In the genomic region with DNA sequence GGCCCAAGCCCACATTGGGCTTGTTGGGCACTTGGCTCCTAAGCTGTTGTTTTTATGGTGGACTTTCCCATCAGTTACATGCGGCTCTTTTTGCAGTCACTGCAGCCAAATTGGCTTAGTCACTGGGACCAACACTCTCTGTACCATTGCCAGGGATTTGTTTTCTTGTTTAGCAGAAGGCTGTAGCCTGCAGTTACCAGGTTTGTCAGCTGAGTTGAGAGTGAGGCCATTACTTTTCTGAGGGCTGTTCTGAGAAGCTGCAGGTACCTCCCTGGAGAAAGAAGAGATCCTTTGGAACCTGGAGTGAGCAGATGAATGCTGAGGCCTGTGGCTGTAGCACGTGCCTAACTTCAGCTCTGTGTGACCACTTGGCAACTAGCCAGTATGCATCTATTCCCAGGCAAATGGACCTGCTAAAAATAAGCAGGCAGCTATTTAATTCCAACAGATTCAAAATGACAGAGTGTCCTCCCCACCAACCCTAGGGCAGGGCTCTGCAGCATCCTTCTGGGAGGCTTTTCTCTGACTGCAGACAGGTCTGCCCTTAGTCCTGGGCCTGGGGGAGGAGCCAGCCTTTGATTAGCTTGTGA, we compare ENCODE assay signal across 9 cellular contexts. TPM values are rescaled to one million over a fixed set of nuclear protein-coding genes. Genes with fewer than 3 reads are reported as not detected.
DNase-seq lines count a peak whose midpoint lies in the region; ATAC-seq and TF ChIP-seq lines count a peak whose summit lies in the region.
"Had no signal": no experiment of that assay in that cellular context is flagged by ENCODE, and none has a peak within 500 bp of the region (broad histone marks: within the 10 kb centered on the region; RNA-seq: fewer than 3 reads in every experiment).

No MANE protein-coding gene starts in this region.

- H3K36me3 ChIP-seq in breast epithelium, result no peaks in the 10 kb centered on the region

- TF ChIP-seq CTCF in activated CD8-positive, alpha-beta T cell treated with anti-CD3 and anti-CD28 coated beads for 36 hours (IDR thresholded peaks at IDR 0.05), result no peak
- TF ChIP-seq CTCF in breast epithelium (IDR thresholded peaks at IDR 0.05), result no peak

- H3K27me3 Mint-ChIP-seq in activated CD8-positive, alpha-beta T cell treated with anti-CD3 and anti-CD28 coated beads, Interleukin-2, amount 10 ng/mL, durations not matched to agents 7 days and 5 days (ENCODE audit: low read depth), result no peaks in the 10 kb centered on the region
- no peaks in the 10 kb centered on the region for H3K27me3 Mint-ChIP-seq in activated CD8-positive, alpha-beta T cell treated with anti-CD3 and anti-CD28 coated beads for 36 hours
- no peaks in the 10 kb centered on the region for H3K27me3 Mint-ChIP-seq in activated CD4-positive, alpha-beta T cell treated with anti-CD3 and anti-CD28 coated beads for 36 hours

- peak overlapping the region; percentile 78 to 91 for H3K27ac ChIP-seq in breast epithelium

- intact Hi-C loops in activated CD8-positive, alpha-beta T cell treated with anti-CD3 and anti-CD28 coated beads for 36 hours (cut with micrococcal nuclease), result no loop called here
- intact Hi-C loops in breast epithelium (cut with DNase I; ENCODE audit: low total_unique reads), result no loop called here
- intact Hi-C loops in activated CD4-positive, alpha-beta T cell treated with anti-CD3 and anti-CD28 coated beads for 36 hours (cut with DNase I, micrococcal nuclease), result no loop called here

- H3K27ac Mint-ChIP-seq in activated CD8-positive, alpha-beta T cell treated with anti-CD3 and anti-CD28 coated beads, Interleukin-2, amount 10 ng/mL, durations not matched to agents 7 days and 5 days, result peak overlapping the region; percentile 11
- no peak overlapping the region for H3K27ac Mint-ChIP-seq in activated CD8-positive, alpha-beta T cell treated with anti-CD3 and anti-CD28 coated beads for 36 hours
- no peak overlapping the region for H3K27ac Mint-ChIP-seq in activated CD4-positive, alpha-beta T cell treated with anti-CD3 and anti-CD28 coated beads for 36 hours

- no peaks in the 10 kb centered on the region for H3K9me3 Mint-ChIP-seq in activated CD8-positive, alpha-beta T cell treated with anti-CD3 and anti-CD28 coated beads, Interleukin-2, amount 10 ng/mL, durations not matched to agents 7 days and 5 days (ENCODE audit: insufficient read depth)
- H3K9me3 Mint-ChIP-seq in activated CD8-positive, alpha-beta T cell treated with anti-CD3 and anti-CD28 coated beads for 36 hours, result no peaks in the 10 kb centered on the region
- no peaks in the 10 kb centered on the region for H3K9me3 Mint-ChIP-seq in activated CD4-positive, alpha-beta T cell treated with anti-CD3 and anti-CD28 coated beads for 36 hours (ENCODE audit: low read depth)

- DNase-seq in activated CD8-positive, alpha-beta T cell treated with anti-CD3 and anti-CD28 coated beads, Interleukin-2, amount 10 ng/mL, durations not matched to agents 7 days and 5 days, result no peak
- no peak for DNase-seq in activated CD8-positive, alpha-beta T cell treated with anti-CD3 and anti-CD28 coated beads for 36 hours
- DNase-seq in breast epithelium (ENCODE audit: low spot score in 2 of 2) (no peak), left lobe of liver (ENCODE audit: low spot score) (peak; percentile 61), UCSD-AML1 (lab: John Stamatoyannopoulos, UW; ENCODE audit: unreplicated experiment) (no peak), NCI-H2107 (lab: John Stamatoyannopoulos, UW) (no peak)
- DNase-seq in activated CD4-positive, alpha-beta T cell treated with anti-CD3 and anti-CD28 coated beads for 36 hours, result no peak
- DNase-seq: NCI-H1048 had no signal

- H3K4me3 Mint-ChIP-seq in activated CD8-positive, alpha-beta T cell treated with anti-CD3 and anti-CD28 coated beads, Interleukin-2, amount 10 ng/mL, durations not matched to agents 7 days and 5 days, result no peak overlapping the region
- no peak overlapping the region for H3K4me3 Mint-ChIP-seq in activated CD8-positive, alpha-beta T cell treated with anti-CD3 and anti-CD28 coated beads for 36 hours
- H3K4me3 Mint-ChIP-seq in activated CD4-positive, alpha-beta T cell treated with anti-CD3 and anti-CD28 coated beads for 36 hours, result no peak overlapping the region

- POLR2A ChIA-PET in activated CD8-positive, alpha-beta T cell treated with anti-CD3 and anti-CD28 coated beads, Interleukin-2, amount 10 ng/mL, durations not matched to agents 7 days and 5 days (lab: Charles Lee), result interaction anchor here (1.0 kb wide), 1 partner anchor 311 kb away, joined by 4 read pairs; no protein-coding TSS in a partner anchor
- POLR2A ChIA-PET in activated CD8-positive, alpha-beta T cell treated with anti-CD3 and anti-CD28 coated beads for 36 hours (lab: Charles Lee), result interaction anchor here (0.7 to 0.9 kb wide), 3 partner anchors 8 to 13 kb away, joined by 3 read pairs; partner anchors contain the start of gene AKAP1
- POLR2A ChIA-PET in activated CD4-positive, alpha-beta T cell treated with anti-CD3 and anti-CD28 coated beads for 36 hours (lab: Charles Lee), result interaction anchor here (0.6 to 1.7 kb wide), 2 partner anchors 13 to 570 kb away, joined by 4 to 5 read pairs; partner anchors contain the start of gene AKAP1

- no peak overlapping the region for H3K4me3 ChIP-seq in breast epithelium

- peaks cover 0 to 19% of the 10 kb centered on the region in 2 donors for H3K4me1 ChIP-seq in breast epithelium

- H3K36me3 Mint-ChIP-seq in activated CD8-positive, alpha-beta T cell treated with anti-CD3 and anti-CD28 coated beads, Interleukin-2, amount 10 ng/mL, durations not matched to agents 7 days and 5 days (ENCODE audit: low read depth), result no peaks in the 10 kb centered on the region
- peaks cover 4% of the 10 kb centered on the region for H3K36me3 Mint-ChIP-seq in activated CD8-positive, alpha-beta T cell treated with anti-CD3 and anti-CD28 coated beads for 36 hours (ENCODE audit: low read depth)
- H3K36me3 Mint-ChIP-seq in activated CD4-positive, alpha-beta T cell treated with anti-CD3 and anti-CD28 coated beads for 36 hours (ENCODE audit: low read depth), result no peaks in the 10 kb centered on the region

- no peak for TF ChIP-seq POLR2A in breast epithelium (IDR thresholded peaks at IDR 0.05)

- H3K27me3 ChIP-seq in breast epithelium, result no peaks in the 10 kb centered on the region

- H3K9me3 ChIP-seq in breast epithelium, result no peaks in the 10 kb centered on the region

- ATAC-seq in activated CD8-positive, alpha-beta T cell treated with anti-CD3 and anti-CD28 coated beads, Interleukin-2, amount 10 ng/mL, durations not matched to agents 7 days and 5 days, result no peak
- ATAC-seq in activated CD8-positive, alpha-beta T cell treated with anti-CD3 and anti-CD28 coated beads for 36 hours, result no peak
- ATAC-seq in left lobe of liver, result peak; percentile 60
- no peak for ATAC-seq in activated CD4-positive, alpha-beta T cell treated with anti-CD3 and anti-CD28 coated beads for 36 hours
- ATAC-seq in HG02840 (IDR thresholded peaks at IDR 0.05; ENCODE audit: low FRiP score, unreplicated experiment), result no peak

- CTCF ChIA-PET in activated CD8-positive, alpha-beta T cell treated with anti-CD3 and anti-CD28 coated beads, Interleukin-2, amount 10 ng/mL, durations not matched to agents 7 days and 5 days (lab: Charles Lee), result interaction anchor here (0.7 to 1.0 kb wide), 3 partner anchors 10 to 685 kb away, joined by 3 to 4 read pairs (median 3); no protein-coding TSS in a partner anchor
- CTCF ChIA-PET in activated CD8-positive, alpha-beta T cell treated with anti-CD3 and anti-CD28 coated beads for 36 hours (lab: Charles Lee), result interaction anchor here (1.1 kb wide), 1 partner anchor 8 kb away, joined by 3 read pairs; no protein-coding TSS in a partner anchor
- CTCF ChIA-PET in activated CD4-positive, alpha-beta T cell treated with anti-CD3 and anti-CD28 coated beads for 36 hours (lab: Charles Lee), result interaction anchor here (0.6 kb wide), 1 partner anchor 9 kb away, joined by 3 read pairs; no protein-coding TSS in a partner anchor

- H3K4me1 Mint-ChIP-seq in activated CD8-positive, alpha-beta T cell treated with anti-CD3 and anti-CD28 coated beads, Interleukin-2, amount 10 ng/mL, durations not matched to agents 7 days and 5 days (ENCODE audit: low read depth), result peaks cover 15% of the 10 kb centered on the region
- H3K4me1 Mint-ChIP-seq in activated CD8-positive, alpha-beta T cell treated with anti-CD3 and anti-CD28 coated beads for 36 hours (ENCODE audit: low read depth), result peaks cover 25% of the 10 kb centered on the region
- peaks cover 22% of the 10 kb centered on the region for H3K4me1 Mint-ChIP-seq in activated CD4-positive, alpha-beta T cell treated with anti-CD3 and anti-CD28 coated beads for 36 hours

RNA-seq across cellular contexts. Expression of gene AKAP1, which starts 12.9 kb away (rescaled TPM):
- total RNA-seq in activated CD8-positive, alpha-beta T cell treated with anti-CD3 and anti-CD28 coated beads, Interleukin-2, amount 10 ng/mL, durations not matched to agents 7 days and 5 days, result 10 to 100 TPM; 30.0 to 33.6 TPM
- total RNA-seq in activated CD8-positive, alpha-beta T cell treated with anti-CD3 and anti-CD28 coated beads for 36 hours, result 10 to 100 TPM; 27.3 to 28.6 TPM
- 10 to 100 TPM; 38.1 to 87.7 (median 63.9) TPM for total RNA-seq in breast epithelium
- 60.0 TPM for total RNA-seq in left lobe of liver
- 10 to 100 TPM; 27.0 to 29.8 TPM for total RNA-seq in activated CD4-positive, alpha-beta T cell treated with anti-CD3 and anti-CD28 coated beads for 36 hours
